In the genomic region with DNA sequence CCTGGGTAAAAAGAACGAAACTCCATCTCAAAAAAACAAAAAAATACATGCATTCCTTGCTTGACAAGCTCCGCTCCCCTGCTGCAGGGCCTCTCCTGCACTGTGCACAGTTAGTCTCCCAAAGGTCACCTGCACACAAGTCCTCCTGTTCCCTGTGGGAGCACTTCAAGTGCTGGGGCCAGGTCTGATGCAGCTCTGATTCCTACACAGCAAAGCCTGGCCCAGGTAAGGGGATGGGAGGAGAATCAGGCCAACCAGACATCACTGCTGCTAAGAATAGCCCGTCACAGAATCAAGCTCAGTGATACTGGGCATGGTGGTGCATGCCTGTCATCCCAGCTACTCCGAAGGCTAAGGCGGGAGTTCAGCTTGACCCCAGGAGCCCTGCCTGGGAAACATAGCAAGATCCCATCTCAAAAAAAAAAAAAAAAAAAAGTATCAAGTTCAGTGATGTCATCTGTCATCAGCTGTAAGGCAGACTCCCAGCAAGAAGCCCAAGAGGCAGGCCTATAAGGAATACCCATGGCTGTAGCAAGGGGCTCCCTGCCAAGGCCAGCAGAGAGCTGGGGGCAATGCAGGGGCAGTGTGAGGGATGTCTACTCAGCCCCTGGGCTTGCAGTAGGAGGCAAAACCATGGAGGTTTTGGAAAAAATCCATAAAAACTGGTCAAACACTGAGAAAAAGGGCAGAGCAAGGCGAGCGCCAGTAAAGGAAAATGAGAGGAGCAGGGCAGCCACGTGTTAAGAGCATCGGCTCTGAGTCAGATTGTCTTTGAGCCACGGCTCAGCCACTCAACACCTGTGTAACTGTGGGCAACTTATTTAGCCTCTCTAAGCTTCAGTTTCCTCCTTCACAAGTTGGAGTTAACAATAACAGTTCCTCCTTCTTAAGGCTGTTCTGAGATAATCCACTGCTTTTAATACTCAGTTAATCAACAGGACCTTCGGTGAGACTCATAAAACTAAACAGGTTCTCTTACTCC, we compare ENCODE assay signal across 1 cellular context.
A peak's percentile ranks its signal among the peaks of the same experiment; 100 is the strongest.
TF ChIP-seq lines count a peak whose summit lies in the region.

No MANE protein-coding gene starts in this region.

TF ChIP-seq in HEK293, 187 proteins besides CTCF, POLR2A, EP300 and RAD21 (continued from another document):
- TF ChIP-seq, protein P1, sequence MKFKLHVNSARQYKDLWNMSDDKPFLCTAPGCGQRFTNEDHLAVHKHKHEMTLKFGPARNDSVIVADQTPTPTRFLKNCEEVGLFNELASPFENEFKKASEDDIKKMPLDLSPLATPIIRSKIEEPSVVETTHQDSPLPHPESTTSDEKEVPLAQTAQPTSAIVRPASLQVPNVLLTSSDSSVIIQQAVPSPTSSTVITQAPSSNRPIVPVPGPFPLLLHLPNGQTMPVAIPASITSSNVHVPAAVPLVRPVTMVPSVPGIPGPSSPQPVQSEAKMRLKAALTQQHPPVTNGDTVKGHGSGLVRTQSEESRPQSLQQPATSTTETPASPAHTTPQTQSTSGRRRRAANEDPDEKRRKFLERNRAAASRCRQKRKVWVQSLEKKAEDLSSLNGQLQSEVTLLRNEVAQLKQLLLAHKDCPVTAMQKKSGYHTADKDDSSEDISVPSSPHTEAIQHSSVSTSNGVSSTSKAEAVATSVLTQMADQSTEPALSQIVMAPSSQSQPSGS (tag by site-specific recombination; IDR thresholded peaks at IDR 0.05; ENCODE audit: low read depth), result peak; percentile 77; the same call in 1 of the 2 replicates
- no peak for TF ChIP-seq ZNF132 (tag by site-specific recombination; IDR thresholded peaks at IDR 0.05; ENCODE audit: borderline replicate concordance)
- peak; percentile 57 for TF ChIP-seq ZIC2 (tag by site-specific recombination; IDR thresholded peaks at IDR 0.05)
- no peak for TF ChIP-seq ZNF501 (tag by site-specific recombination; IDR thresholded peaks at IDR 0.05)
- TF ChIP-seq ZNF366 (tag by site-specific recombination; conservative IDR thresholded peaks at IDR 0.05), result no peak
- TF ChIP-seq ZEB2 (tag by site-specific recombination; IDR thresholded peaks at IDR 0.05), result no peak
- no peak for TF ChIP-seq ZNF791 (tag by site-specific recombination; IDR thresholded peaks at IDR 0.05)
